In the genomic region with DNA sequence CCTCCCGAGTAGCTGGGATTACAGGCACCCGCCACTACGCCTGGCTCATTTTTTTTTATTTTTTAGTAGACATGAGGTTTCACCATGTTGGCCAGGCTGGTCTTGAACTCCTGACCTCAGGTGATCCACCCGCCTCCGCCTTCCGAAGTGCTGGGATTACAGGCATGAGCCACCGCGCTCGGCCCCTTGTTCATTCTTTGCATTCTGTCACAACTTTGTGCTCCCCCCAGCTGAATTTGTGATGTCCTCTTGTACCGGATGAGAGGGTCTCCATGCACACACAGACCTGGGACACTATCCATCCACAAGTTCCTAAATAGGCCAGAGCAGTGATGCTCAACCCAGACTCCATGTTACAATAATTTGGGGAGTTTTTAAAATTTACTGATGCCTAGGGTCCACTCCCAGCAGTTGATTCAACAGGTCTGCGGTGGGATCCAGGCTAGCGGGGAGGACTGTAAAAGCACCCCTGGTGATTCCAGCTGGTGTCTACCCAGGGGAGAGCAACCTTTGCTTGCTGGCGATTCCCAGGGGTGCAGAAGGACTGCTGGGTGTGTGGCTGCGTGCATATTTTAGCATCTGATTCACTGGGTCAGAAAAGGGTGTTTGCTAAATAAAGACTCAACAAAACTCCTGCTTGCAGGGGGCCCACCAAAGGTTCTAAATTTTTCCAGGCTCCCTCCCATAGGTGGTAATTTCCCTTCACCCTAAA, we compare ENCODE assay signal across 8 cellular contexts. TPM values are rescaled to one million over a fixed set of nuclear protein-coding genes. Genes with fewer than 3 reads are reported as not detected.
A peak's percentile ranks its signal among the peaks of the same experiment; 100 is the strongest.
DNase-seq lines count a peak whose midpoint lies in the region; ATAC-seq and TF ChIP-seq lines count a peak whose summit lies in the region.

No MANE protein-coding gene starts in this region.

- H3K56ac ChIP-seq in IMR-90 (ENCODE audit: extremely low read depth, insufficient read depth, low read length) = peak overlapping the region; percentile 4; the same call in 1 of the 2 replicates

- peak overlapping the region; percentile 39 for H3K4ac ChIP-seq in IMR-90 (ENCODE audit: low read depth, low read length)

- H3K4me3 Mint-ChIP-seq in CD14-positive monocyte = peak overlapping the region; percentile 79 to 96
- peak overlapping the region; percentile 78 for H3K4me3 Mint-ChIP-seq in dendritic cell treated with granulocyte-macrophage colony-stimulating factor and Interleukin-4, amounts not matched to agents 40 ng/mL and 50 ng/mL, for 4 days
- peak overlapping the region; percentile 61 for H3K4me3 Mint-ChIP-seq in nephron progenitor cell

- 97% methylated on average over 5 of the region's 14 CpGs; no CpG with 5 or more reads in 1 of the 2 experiments for WGBS in IMR-90 (ENCODE audit: extremely low coverage in 2 of 2, insufficient read length in 1 of 2), 2 experiments

- DNase-seq in CD14-positive monocyte (ENCODE audit: low spot score) (no peak), IMR-90 (peak; percentile 45), nephron progenitor cell (no peak), NCI-H748 treated with DMSO at 0.1 percent for 48 hours (lab: John Stamatoyannopoulos, UW) (no peak), T1000 (lab: John Stamatoyannopoulos, UW) (no peak)

- peak overlapping the region; percentile 92 to 99 (median 96) for H3K27ac Mint-ChIP-seq in CD14-positive monocyte
- peak overlapping the region; percentile 96 for H3K27ac Mint-ChIP-seq in dendritic cell treated with granulocyte-macrophage colony-stimulating factor and Interleukin-4, amounts not matched to agents 40 ng/mL and 50 ng/mL, for 4 days
- no peak overlapping the region for H3K27ac Mint-ChIP-seq in nephron progenitor cell

- peak overlapping the region; percentile 69; the same call in 1 of the 2 replicates for H3K9ac ChIP-seq in IMR-90 (ENCODE audit: low read depth, low read length)

- H4K20me1 ChIP-seq in IMR-90 (ENCODE audit: insufficient read depth, low read length) = peaks cover 21% of the 10 kb centered on the region

- H2AK5ac ChIP-seq in IMR-90 (ENCODE audit: low read depth, low read length) = peak overlapping the region; percentile 54; the same call in 1 of the 2 replicates

- peak overlapping the region; percentile 58 for H2BK120ac ChIP-seq in IMR-90 (ENCODE audit: low read depth, low read length)

- peak overlapping the region; percentile 82 for H2BK5ac ChIP-seq in IMR-90 (ENCODE audit: low read depth, low read length, poor library complexity, severe bottlenecking)

- peak overlapping the region; percentile 59 to 97 for H4K8ac ChIP-seq in IMR-90 (ENCODE audit: low read depth in 2 of 2, low read length in 2 of 2)

- TF ChIP-seq POLR2A in IMR-90 (IDR thresholded peaks at IDR 0.05; ENCODE audit: low read depth, low read length) = no peak

- CTCF ChIA-PET in IMR-90 (lab: Yijun Ruan, JAX) = no interaction called here

- intact Hi-C loops in CD14-positive monocyte (cut with micrococcal nuclease) (loop anchor here (5.0 kb wide), 1 partner anchor 42 kb away; the partner anchor contains the start of genes HYAL3 (in 2 of the 2) and NAA80 (in 2 of the 2)), IMR-90 (cut with micrococcal nuclease) (no loop called here)
- intact Hi-C loops in dendritic cell treated with granulocyte-macrophage colony-stimulating factor and Interleukin-4, amounts not matched to agents 40 ng/mL and 50 ng/mL, for 4 days (cut with micrococcal nuclease) = loop anchor here (5.0 kb wide), 1 partner anchor 102 kb away; the partner anchor contains the start of gene GNAI2

- peak overlapping the region; percentile 79 for H3K4me2 ChIP-seq in IMR-90 (ENCODE audit: low read depth, low read length)

- peak overlapping the region; percentile 58; the same call in 2 of the 3 replicates for H2BK15ac ChIP-seq in IMR-90 (ENCODE audit: low read depth, low read length)

- dilution Hi-C loops in IMR-90 (cut with HindIII; ENCODE audit: low sequenced_read_pairs, unreplicated experiment) = no loop called here

- no peak for TF ChIP-seq CTCF in CD14-positive monocyte (IDR thresholded peaks at IDR 0.05)
- no peak for TF ChIP-seq CTCF in IMR-90 (conservative IDR thresholded peaks at IDR 0.05; ENCODE audit: low read depth, low read length)
- no peak for TF ChIP-seq CTCF in nephron progenitor cell (IDR thresholded peaks at IDR 0.05)

- H4K5ac ChIP-seq in IMR-90 (ENCODE audit: low read depth, low read length) = peak overlapping the region; percentile 81

- H3K9me3 ChIP-seq in IMR-90 (ENCODE audit: control insufficient read depth, insufficient read depth, low read length) = no peaks in the 10 kb centered on the region

- TF ChIP-seq RAD21 in IMR-90 (IDR thresholded peaks at IDR 0.05; ENCODE audit: low read length) = no peak

- peaks cover 24% of the 10 kb centered on the region for H3K4me1 ChIP-seq in IMR-90 (ENCODE audit: control insufficient read depth, insufficient read depth, low read length)

- H3K79me1 ChIP-seq in IMR-90 (ENCODE audit: low read depth in 1 of 2, low read length in 2 of 2) = peaks cover 15 to 43% of the 10 kb centered on the region in 2 experiments; a peak in 3 of 4 replicates

- H3K36me3 ChIP-seq in IMR-90 (ENCODE audit: control insufficient read depth, insufficient read depth, low read length) = no peaks in the 10 kb centered on the region; the same call in 1 of the 2 replicates

- no peaks in the 10 kb centered on the region for H3K9me3 Mint-ChIP-seq in CD14-positive monocyte
- no peaks in the 10 kb centered on the region for H3K9me3 Mint-ChIP-seq in dendritic cell treated with granulocyte-macrophage colony-stimulating factor and Interleukin-4, amounts not matched to agents 40 ng/mL and 50 ng/mL, for 4 days
- peaks cover 4% of the 10 kb centered on the region for H3K9me3 Mint-ChIP-seq in nephron progenitor cell

- H3K14ac ChIP-seq in IMR-90 (replicated peaks; ENCODE audit: low read depth, low read length) = peak overlapping the region; percentile 65

- H3K23ac ChIP-seq in IMR-90 (ENCODE audit: low read depth, low read length) = peak overlapping the region; percentile 34

- peak overlapping the region; percentile 81 for H3K18ac ChIP-seq in IMR-90 (ENCODE audit: low read depth, low read length)

- H3K27ac ChIP-seq in IMR-90 (ENCODE audit: insufficient read depth, low read length) = peak overlapping the region; percentile 44

- peak overlapping the region; percentile 94 for H2AFZ ChIP-seq in IMR-90 (replicated peaks; ENCODE audit: low read length, poor library complexity)

- peak overlapping the region; percentile 12 for H2AK9ac ChIP-seq in IMR-90 (replicated peaks; ENCODE audit: low read depth, low read length, poor library complexity)

- H3K36me3 Mint-ChIP-seq in CD14-positive monocyte (peaks cover 15 to 26% of the 10 kb centered on the region in 2 donors), nephron progenitor cell (ENCODE audit: low read depth) (no peaks in the 10 kb centered on the region)
- H3K36me3 Mint-ChIP-seq in dendritic cell treated with granulocyte-macrophage colony-stimulating factor and Interleukin-4, amounts not matched to agents 40 ng/mL and 50 ng/mL, for 4 days (ENCODE audit: low read depth) = peaks cover 59% of the 10 kb centered on the region

- H3K4me3 ChIP-seq in IMR-90 (ENCODE audit: insufficient read depth, low read depth, low read length) = peak overlapping the region; percentile 43; the same call in 1 of the 2 replicates

- BruUV-seq in IMR-90 (replicated peaks; lab: Mats Ljungman, UMichigan) = no TSS peak

- ATAC-seq in IMR-90 (ENCODE audit: low read depth) (no peak), HG03469 (IDR thresholded peaks at IDR 0.05; ENCODE audit: unreplicated experiment) (no peak), HG03520 (IDR thresholded peaks at IDR 0.05; ENCODE audit: unreplicated experiment) (no peak)

- H4K91ac ChIP-seq in IMR-90 (ENCODE audit: insufficient read depth, low read depth, low read length) = peak overlapping the region; percentile 73

- H2BK20ac ChIP-seq in IMR-90 (ENCODE audit: low read depth, low read length) = peak overlapping the region; percentile 21; the same call in 1 of the 2 replicates

- peaks cover 16% of the 10 kb centered on the region for H3K9me1 ChIP-seq in IMR-90 (ENCODE audit: insufficient read depth, low read length)

- POLR2A ChIA-PET in IMR-90 (lab: Charles Lee; ENCODE audit: unreplicated experiment) = no interaction called here

- H3K27me3 ChIP-seq in IMR-90 (ENCODE audit: control insufficient read depth, insufficient read depth, low read length) = no peaks in the 10 kb centered on the region

- H3K27me3 Mint-ChIP-seq in CD14-positive monocyte (ENCODE audit: low read depth in 3 of 3) = no peaks in the 10 kb centered on the region
- no peaks in the 10 kb centered on the region for H3K27me3 Mint-ChIP-seq in dendritic cell treated with granulocyte-macrophage colony-stimulating factor and Interleukin-4, amounts not matched to agents 40 ng/mL and 50 ng/mL, for 4 days
- peaks cover 70% of the 10 kb centered on the region for H3K27me3 Mint-ChIP-seq in nephron progenitor cell (ENCODE audit: low read depth, poor library complexity)

- H3K4me1 Mint-ChIP-seq in CD14-positive monocyte (peaks cover 66% of the 10 kb centered on the region), nephron progenitor cell (peaks cover 43% of the 10 kb centered on the region)
- H3K4me1 Mint-ChIP-seq in dendritic cell treated with granulocyte-macrophage colony-stimulating factor and Interleukin-4, amounts not matched to agents 40 ng/mL and 50 ng/mL, for 4 days (ENCODE audit: low read depth) = peaks cover 63% of the 10 kb centered on the region

- in situ Hi-C loops in IMR-90 (cut with MboI; ENCODE audit: low sequenced_read_pairs) = loop anchor here (25.0 kb wide), 3 partner anchors 1048 to 1823 kb away; partner anchors contain the start of genes ABHD14B, GPR62, MANF and PCBP4

RNA-seq across cellular contexts. Expression of gene RASSF1, which starts 1.0 kb away (rescaled TPM):
- polyA plus RNA-seq in CD14-positive monocyte (10 to 100 TPM; 16.0 to 24.0 TPM), IMR-90 (2012; rRNA removed) (53.4 and 55.6 TPM in 2 replicates)
- total RNA-seq in IMR-90 (2012; rRNA removed) = 17.4 and 18.3 TPM in 2 replicates
- polyA plus RNA-seq in IMR-90 (2012; cell fraction: cytosol; rRNA removed) = 48.6 and 60.5 TPM in 2 replicates
- polyA plus RNA-seq in IMR-90 (2012; cell fraction: nucleus; rRNA removed; ENCODE audit: low replicate concordance) = 77.2 and 105 TPM in 2 replicates

RNA-seq across cellular contexts. Expression of gene ZMYND10, which starts 5.9 kb away (rescaled TPM):
- polyA plus RNA-seq in CD14-positive monocyte = under 1 TPM; 0.12 to 0.19 TPM
- total RNA-seq in IMR-90 (2012; rRNA removed) = 0.83 and 1.1 TPM in 2 replicates
- polyA plus RNA-seq in IMR-90 (2012; rRNA removed) = 1.1 and 1.4 TPM in 2 replicates
- polyA plus RNA-seq in IMR-90 (2012; cell fraction: cytosol; rRNA removed) = 1.3 and 2.1 TPM in 2 replicates
- 2.2 and 2.7 TPM in 2 replicates for polyA plus RNA-seq in IMR-90 (2012; cell fraction: nucleus; rRNA removed; ENCODE audit: low replicate concordance)

RNA-seq across cellular contexts. Expression of gene NPRL2, which starts 10.9 kb away (rescaled TPM):
- polyA plus RNA-seq in CD14-positive monocyte (10 to 100 TPM; 20.9 to 23.5 TPM), IMR-90 (2012; rRNA removed) (38.3 and 38.5 TPM in 2 replicates)
- total RNA-seq in IMR-90 (2012; rRNA removed) = 27.5 and 38.7 TPM in 2 replicates
- 25.2 and 33.3 TPM in 2 replicates for polyA plus RNA-seq in IMR-90 (2012; cell fraction: cytosol; rRNA removed)
- polyA plus RNA-seq in IMR-90 (2012; cell fraction: nucleus; rRNA removed; ENCODE audit: low replicate concordance) = 62.9 and 100 TPM in 2 replicates

RNA-seq across cellular contexts. Expression of gene CYB561D2, which starts 11.0 kb away (rescaled TPM):
- polyA plus RNA-seq in CD14-positive monocyte (10 to 100 TPM; 82.5 to 94.0 TPM), IMR-90 (2012; rRNA removed) (31.7 and 41.5 TPM in 2 replicates)
- 26.1 and 29.2 TPM in 2 replicates for total RNA-seq in IMR-90 (2012; rRNA removed)
- 28.2 and 48.4 TPM in 2 replicates for polyA plus RNA-seq in IMR-90 (2012; cell fraction: cytosol; rRNA removed)
- polyA plus RNA-seq in IMR-90 (2012; cell fraction: nucleus; rRNA removed; ENCODE audit: low replicate concordance) = 41.4 and 73.4 TPM in 2 replicates

RNA-seq across cellular contexts. Expression of gene TUSC2, which starts 11.6 kb away (rescaled TPM):
- 10 to 100 TPM; 47.0 to 55.7 TPM for polyA plus RNA-seq in CD14-positive monocyte
- 13.4 and 14.2 TPM in 2 replicates for total RNA-seq in IMR-90 (2012; rRNA removed)
- polyA plus RNA-seq in IMR-90 (2012; rRNA removed) = 24.0 and 24.8 TPM in 2 replicates
- polyA plus RNA-seq in IMR-90 (2012; cell fraction: cytosol; rRNA removed) = 61.1 and 70.8 TPM in 2 replicates
- 24.8 and 29.9 TPM in 2 replicates for polyA plus RNA-seq in IMR-90 (2012; cell fraction: nucleus; rRNA removed; ENCODE audit: low replicate concordance)
